1 cellular context compared by ENCODE assay signal in genomic region chr2:201901770-201902169, GRCh38.
A peak's percentile ranks its signal among the peaks of the same experiment; 100 is the strongest.
TF ChIP-seq lines count a peak whose summit lies in the region.

No MANE protein-coding gene starts in this region.

TF ChIP-seq in K562, 482 proteins besides CTCF, POLR2A, EP300 and RAD21 (continued from another document):
- no peak for TF ChIP-seq RREB1 (CRISPR knock-in tag; IDR thresholded peaks at IDR 0.05)
- TF ChIP-seq FOXM1 (IDR thresholded peaks at IDR 0.05; ENCODE audit: low read depth): peak; percentile 89
- no peak for TF ChIP-seq FOXM1 (CRISPR knock-in tag; IDR thresholded peaks at IDR 0.05; ENCODE audit: low read depth)
- no peak for TF ChIP-seq ZNF318 (IDR thresholded peaks at IDR 0.05; ENCODE audit: borderline replicate concordance in 1 of 2, low read depth in 1 of 2)
- TF ChIP-seq NR3C1 (CRISPR knock-in tag; IDR thresholded peaks at IDR 0.05): no peak
- TF ChIP-seq IRF1 (CRISPR knock-in tag; IDR thresholded peaks at IDR 0.05; ENCODE audit: borderline replicate concordance): no peak
- TF ChIP-seq PHB2 (IDR thresholded peaks at IDR 0.05; ENCODE audit: low read depth): peak; percentile 86
- TF ChIP-seq FOSL1 (tag; conservative IDR thresholded peaks at IDR 0.05): peak; percentile 67
- peak; percentile 47 for TF ChIP-seq SMAD1 (IDR thresholded peaks at IDR 0.05; ENCODE audit: low read depth, low read length, partially characterized antibody)
- TF ChIP-seq, protein P1, sequence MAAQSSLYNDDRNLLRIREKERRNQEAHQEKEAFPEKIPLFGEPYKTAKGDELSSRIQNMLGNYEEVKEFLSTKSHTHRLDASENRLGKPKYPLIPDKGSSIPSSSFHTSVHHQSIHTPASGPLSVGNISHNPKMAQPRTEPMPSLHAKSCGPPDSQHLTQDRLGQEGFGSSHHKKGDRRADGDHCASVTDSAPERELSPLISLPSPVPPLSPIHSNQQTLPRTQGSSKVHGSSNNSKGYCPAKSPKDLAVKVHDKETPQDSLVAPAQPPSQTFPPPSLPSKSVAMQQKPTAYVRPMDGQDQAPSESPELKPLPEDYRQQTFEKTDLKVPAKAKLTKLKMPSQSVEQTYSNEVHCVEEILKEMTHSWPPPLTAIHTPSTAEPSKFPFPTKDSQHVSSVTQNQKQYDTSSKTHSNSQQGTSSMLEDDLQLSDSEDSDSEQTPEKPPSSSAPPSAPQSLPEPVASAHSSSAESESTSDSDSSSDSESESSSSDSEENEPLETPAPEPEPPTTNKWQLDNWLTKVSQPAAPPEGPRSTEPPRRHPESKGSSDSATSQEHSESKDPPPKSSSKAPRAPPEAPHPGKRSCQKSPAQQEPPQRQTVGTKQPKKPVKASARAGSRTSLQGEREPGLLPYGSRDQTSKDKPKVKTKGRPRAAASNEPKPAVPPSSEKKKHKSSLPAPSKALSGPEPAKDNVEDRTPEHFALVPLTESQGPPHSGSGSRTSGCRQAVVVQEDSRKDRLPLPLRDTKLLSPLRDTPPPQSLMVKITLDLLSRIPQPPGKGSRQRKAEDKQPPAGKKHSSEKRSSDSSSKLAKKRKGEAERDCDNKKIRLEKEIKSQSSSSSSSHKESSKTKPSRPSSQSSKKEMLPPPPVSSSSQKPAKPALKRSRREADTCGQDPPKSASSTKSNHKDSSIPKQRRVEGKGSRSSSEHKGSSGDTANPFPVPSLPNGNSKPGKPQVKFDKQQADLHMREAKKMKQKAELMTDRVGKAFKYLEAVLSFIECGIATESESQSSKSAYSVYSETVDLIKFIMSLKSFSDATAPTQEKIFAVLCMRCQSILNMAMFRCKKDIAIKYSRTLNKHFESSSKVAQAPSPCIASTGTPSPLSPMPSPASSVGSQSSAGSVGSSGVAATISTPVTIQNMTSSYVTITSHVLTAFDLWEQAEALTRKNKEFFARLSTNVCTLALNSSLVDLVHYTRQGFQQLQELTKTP (IDR thresholded peaks at IDR 0.05; ENCODE audit: low read depth in 1 of 2, partially characterized antibody in 2 of 2): peak in 1 of 2 experiments; percentile 83
- TF ChIP-seq ZNF146 (CRISPR knock-in tag; IDR thresholded peaks at IDR 0.05; ENCODE audit: unreplicated experiment): no peak
- TF ChIP-seq MIER1 (IDR thresholded peaks at IDR 0.05; ENCODE audit: low read depth): no peak
- TF ChIP-seq, protein P2, sequence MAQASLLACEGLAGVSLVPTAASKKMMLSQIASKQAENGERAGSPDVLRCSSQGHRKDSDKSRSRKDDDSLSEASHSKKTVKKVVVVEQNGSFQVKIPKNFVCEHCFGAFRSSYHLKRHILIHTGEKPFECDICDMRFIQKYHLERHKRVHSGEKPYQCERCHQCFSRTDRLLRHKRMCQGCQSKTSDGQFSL (CRISPR knock-in tag; IDR thresholded peaks at IDR 0.05): no peak
- TF ChIP-seq, protein P2 (tag; IDR thresholded peaks at IDR 0.05): no peak
- peak; percentile 66 for TF ChIP-seq ZEB2 (IDR thresholded peaks at IDR 0.05)
- peak; percentile 39; the same call in 1 of the 2 replicates for TF ChIP-seq ATF7 (IDR thresholded peaks at IDR 0.05)
- TF ChIP-seq ID3 (CRISPR knock-in tag; IDR thresholded peaks at IDR 0.05): no peak
- TF ChIP-seq ID3 (tag; IDR thresholded peaks at IDR 0.05): 0 out of 2 replicates have a peak, but pooled peaks have one; percentile 42
- TF ChIP-seq TRIM24 (IDR thresholded peaks at IDR 0.05): peak; percentile 94 to 95
- no peak for TF ChIP-seq KAT7 (CRISPR knock-in tag; IDR thresholded peaks at IDR 0.05; ENCODE audit: borderline replicate concordance)
- peak; percentile 97 for TF ChIP-seq CXXC5 (CRISPR knock-in tag; IDR thresholded peaks at IDR 0.05)
- 0 out of 2 replicates have a peak, but pooled peaks have one; percentile 41 for TF ChIP-seq ZBTB2 (IDR thresholded peaks at IDR 0.05)
- TF ChIP-seq BCOR (IDR thresholded peaks at IDR 0.05): peak; percentile 91
